ENCODE assay signal across 2 cellular contexts in the genomic region with DNA sequence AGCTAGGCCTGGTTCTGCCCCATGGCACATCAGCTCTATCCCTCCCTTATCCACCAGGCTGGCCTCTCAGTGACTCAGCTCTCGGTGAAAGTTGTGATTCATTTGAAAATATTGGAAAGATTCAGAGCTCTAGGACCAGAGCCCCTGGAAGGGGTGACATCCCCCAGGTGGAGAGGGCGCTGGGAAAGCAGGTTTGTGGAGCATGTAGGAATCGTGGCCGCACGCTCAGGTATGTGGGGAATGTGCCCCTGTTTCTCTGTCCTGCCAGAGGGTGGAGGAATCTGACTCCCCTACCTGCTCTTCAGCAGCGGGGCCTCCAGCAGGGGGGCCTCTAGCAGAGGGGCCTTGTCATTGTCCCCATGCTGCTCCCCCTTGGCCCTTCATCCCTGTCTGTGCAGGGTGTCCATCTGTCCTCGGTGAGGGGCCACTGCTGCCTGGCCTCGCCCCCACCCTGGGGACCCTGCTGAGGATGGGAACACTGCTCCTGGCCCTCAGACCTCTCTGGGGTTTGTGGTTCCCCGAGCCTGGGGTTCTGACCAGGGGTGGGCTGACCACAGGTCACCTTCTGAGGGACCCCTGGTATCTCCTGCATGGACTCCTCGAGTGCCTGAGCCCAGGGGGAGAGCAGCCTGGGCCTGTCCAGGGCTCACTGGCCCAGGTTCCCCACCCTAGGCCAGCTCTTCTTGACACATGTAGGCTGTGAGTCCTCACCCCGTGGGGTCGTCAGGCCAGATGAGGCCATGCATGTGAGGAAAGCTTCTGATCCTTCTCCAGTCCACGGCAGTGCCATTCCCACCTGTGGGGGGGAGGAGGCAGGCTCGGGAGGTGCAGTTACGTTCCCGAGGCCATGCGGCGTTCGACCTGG.
TF ChIP-seq lines count a peak whose summit lies in the region.

No MANE protein-coding gene starts in this region.

TF ChIP-seq in IMR-90, 13 proteins besides CTCF, POLR2A, EP300 and RAD21:
- no peak for TF ChIP-seq CHD1 (IDR thresholded peaks at IDR 0.05; ENCODE audit: low read depth, low read length)
- TF ChIP-seq NFE2L2 (IDR thresholded peaks at IDR 0.05; ENCODE audit: low read depth, low read length) = no peak; the same call in 1 of the 2 replicates
- TF ChIP-seq RCOR1 (IDR thresholded peaks at IDR 0.05; ENCODE audit: insufficient replicate concordance, low read length) = no peak
- TF ChIP-seq FOS (IDR thresholded peaks at IDR 0.05; ENCODE audit: low read depth, low read length) = no peak
- no peak for TF ChIP-seq CEBPB (IDR thresholded peaks at IDR 0.05; ENCODE audit: low read depth, low read length)
- TF ChIP-seq, protein P1, sequence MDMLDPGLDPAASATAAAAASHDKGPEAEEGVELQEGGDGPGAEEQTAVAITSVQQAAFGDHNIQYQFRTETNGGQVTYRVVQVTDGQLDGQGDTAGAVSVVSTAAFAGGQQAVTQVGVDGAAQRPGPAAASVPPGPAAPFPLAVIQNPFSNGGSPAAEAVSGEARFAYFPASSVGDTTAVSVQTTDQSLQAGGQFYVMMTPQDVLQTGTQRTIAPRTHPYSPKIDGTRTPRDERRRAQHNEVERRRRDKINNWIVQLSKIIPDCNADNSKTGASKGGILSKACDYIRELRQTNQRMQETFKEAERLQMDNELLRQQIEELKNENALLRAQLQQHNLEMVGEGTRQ (IDR thresholded peaks at IDR 0.05; ENCODE audit: low read depth, low read length) = no peak
- TF ChIP-seq MAZ (IDR thresholded peaks at IDR 0.05; ENCODE audit: borderline replicate concordance, low read depth, low read length) = no peak
- no peak for TF ChIP-seq SMC3 (IDR thresholded peaks at IDR 0.05; ENCODE audit: low read depth, low read length)
- no peak for TF ChIP-seq MXI1 (IDR thresholded peaks at IDR 0.05; ENCODE audit: borderline replicate concordance, low read depth, low read length)
- no peak for TF ChIP-seq MAFK (IDR thresholded peaks at IDR 0.05; ENCODE audit: low read depth, low read length)
- no peak for TF ChIP-seq BHLHE40 (IDR thresholded peaks at IDR 0.05; ENCODE audit: low read depth, low read length)
- no peak for TF ChIP-seq RFX5 (IDR thresholded peaks at IDR 0.05; ENCODE audit: low read depth, low read length)
- TF ChIP-seq, protein P2, sequence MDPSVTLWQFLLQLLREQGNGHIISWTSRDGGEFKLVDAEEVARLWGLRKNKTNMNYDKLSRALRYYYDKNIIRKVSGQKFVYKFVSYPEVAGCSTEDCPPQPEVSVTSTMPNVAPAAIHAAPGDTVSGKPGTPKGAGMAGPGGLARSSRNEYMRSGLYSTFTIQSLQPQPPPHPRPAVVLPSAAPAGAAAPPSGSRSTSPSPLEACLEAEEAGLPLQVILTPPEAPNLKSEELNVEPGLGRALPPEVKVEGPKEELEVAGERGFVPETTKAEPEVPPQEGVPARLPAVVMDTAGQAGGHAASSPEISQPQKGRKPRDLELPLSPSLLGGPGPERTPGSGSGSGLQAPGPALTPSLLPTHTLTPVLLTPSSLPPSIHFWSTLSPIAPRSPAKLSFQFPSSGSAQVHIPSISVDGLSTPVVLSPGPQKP (IDR thresholded peaks at IDR 0.05; ENCODE audit: borderline replicate concordance, low read depth, low read length) = no peak

TF ChIP-seq in H1, 55 proteins besides CTCF, POLR2A, EP300 and RAD21:
- TF ChIP-seq ASH2L (IDR thresholded peaks at IDR 0.05; ENCODE audit: low read length) = peak; percentile 47
- TF ChIP-seq RNF2 (IDR thresholded peaks at IDR 0.05; ENCODE audit: borderline replicate concordance, low read depth, low read length, missing control alignments, poor library complexity, severe bottlenecking) = no peak
- peak; percentile 98 for TF ChIP-seq TEAD4 (IDR thresholded peaks at IDR 0.05; ENCODE audit: low read depth, low read length)
- no peak for TF ChIP-seq RFX5 (IDR thresholded peaks at IDR 0.05; ENCODE audit: borderline replicate concordance, low read depth, low read length)
- TF ChIP-seq RBBP5 (IDR thresholded peaks at IDR 0.05; ENCODE audit: borderline replicate concordance, low read depth, low read length) = 0 out of 2 replicates have a peak, but pooled peaks have one; percentile 35
- TF ChIP-seq SP1 (IDR thresholded peaks at IDR 0.05; ENCODE audit: low read depth, low read length) = peak; percentile 58; the same call in 1 of the 2 replicates
- TF ChIP-seq POU5F1 (IDR thresholded peaks at IDR 0.05; ENCODE audit: low read depth, low read length) = no peak
- 0 out of 2 replicates have a peak, but pooled peaks have one; percentile 28 for TF ChIP-seq POLR2AphosphoS5 (IDR thresholded peaks at IDR 0.05; ENCODE audit: low read depth, low read length)
